In genomic region chr4:47463235-47463956, GRCh38 we compare ENCODE assay signal across 8 cellular contexts. TPM values are rescaled to one million over a fixed set of nuclear protein-coding genes. Genes with fewer than 3 reads are reported as not detected.
DNase-seq lines count a peak whose midpoint lies in the region; ATAC-seq, FAIRE-seq and TF ChIP-seq lines count a peak whose summit lies in the region.

Gene COMMD8, minus strand, starts transcription at chr4:47463702. Its CDS starts 51 bp downstream, at chr4:47463651.

- H2AFZ ChIP-seq in H1 (ENCODE audit: low read length) = peak within 1 kb of the TSS; percentile 97

- BruUV-seq in Calu3 (replicated peaks; lab: Mats Ljungman, UMichigan) = no TSS peak

- H3K27me3 Mint-ChIP-seq in Calu3 (ENCODE audit: unreplicated experiment) (no peaks in the 10 kb centered on the region), memory B cell (no peaks in the 10 kb centered on the region)

- no peaks in the 10 kb centered on the region; a peak in 1 of 7 replicates for H3K27me3 ChIP-seq in H1 (replicated peaks in 1 of 4; ENCODE audit: control insufficient read depth in 3 of 4, extremely low read depth in 1 of 4, insufficient read depth in 3 of 4, low read length in 3 of 4)

- H2BK5ac ChIP-seq in H1 (ENCODE audit: low read depth, low read length) = peak within 1 kb of the TSS; percentile 49

- peak within 1 kb of the TSS; percentile 33 for H3K27ac Mint-ChIP-seq in Calu3 (ENCODE audit: unreplicated experiment)
- peak within 1 kb of the TSS; percentile 99 for H3K27ac Mint-ChIP-seq in memory B cell

- H3K4ac ChIP-seq in H1 (replicated peaks; ENCODE audit: insufficient read length, low read depth, low read length) = no peak within 1 kb of the TSS

- CTCF ChIA-PET in Calu3 (lab: Charles Lee) (interaction anchor here (0.7 to 1.5 kb wide), 3 partner anchors 8 to 193 kb away, joined by 3 to 12 read pairs (median 3); partner anchors contain the start of gene ATP10D), H1 (lab: Charles Lee; ENCODE audit: partially characterized antibody) (interaction anchor here (1.4 kb wide), 1 partner anchor 100 kb away, joined by 9 read pairs; no protein-coding TSS in a partner anchor)

- peak within 1 kb of the TSS; percentile 34 for H4K91ac ChIP-seq in H1 (replicated peaks; ENCODE audit: insufficient read length, low read length)

- 0 out of 2 replicates have a peak within 1 kb of the TSS, but pooled peaks have one; percentile 58 for H4K8ac ChIP-seq in H1 (ENCODE audit: extremely low read depth, insufficient read depth, low read length)

- no peak within 1 kb of the TSS for H3K23ac ChIP-seq in H1 (ENCODE audit: insufficient read length)

- H3K23me2 ChIP-seq in H1 (ENCODE audit: low read depth, low read length) = peaks cover 4% of the 10 kb centered on the region

- peaks cover 11% of the 10 kb centered on the region for H3K36me3 Mint-ChIP-seq in Calu3 (ENCODE audit: insufficient read depth, unreplicated experiment)
- H3K36me3 Mint-ChIP-seq in memory B cell = peaks cover 5% of the 10 kb centered on the region

- peaks cover 19% of the 10 kb centered on the region for H3K4me1 Mint-ChIP-seq in Calu3 (ENCODE audit: low read depth, unreplicated experiment)
- peaks cover 30% of the 10 kb centered on the region for H3K4me1 Mint-ChIP-seq in memory B cell

- peak in 1 of 2 experiments; percentile 33; a peak in 1 of 3 replicates for TF ChIP-seq POLR2A in H1 (IDR thresholded peaks at IDR 0.05; ENCODE audit: control extremely low read depth in 1 of 2, low read depth in 2 of 2, low read length in 2 of 2)

- peaks cover 0 to 6% (median 1%) of the 10 kb centered on the region in 4 experiments; a peak in 3 of 7 replicates for H3K4me1 ChIP-seq in H1 (replicated peaks in 1 of 4; ENCODE audit: control insufficient read depth in 3 of 4, insufficient read depth in 4 of 4, low read length in 3 of 4)

- peak within 1 kb of the TSS in 3 of 4 experiments; percentile 2 to 63 (median 52); a peak in 5 of 7 replicates for H3K9ac ChIP-seq in H1 (replicated peaks in 1 of 4; ENCODE audit: extremely low read depth in 1 of 4, low read depth in 3 of 4, low read length in 3 of 4)

- peak within 1 kb of the TSS; percentile 14; the same call in 1 of the 2 replicates for H3K27ac ChIP-seq in H1 (ENCODE audit: low read depth, low read length)

- H3K4me3 Mint-ChIP-seq in Calu3 (ENCODE audit: low read depth, unreplicated experiment) (peak within 1 kb of the TSS; percentile 84), memory B cell (peak within 1 kb of the TSS; percentile 91)

- peak within 1 kb of the TSS; percentile 80 to 91 for H3K4me2 ChIP-seq in H1 (ENCODE audit: insufficient read depth in 1 of 2, low read depth in 2 of 2, low read length in 2 of 2)

- no peaks in the 10 kb centered on the region for H3K36me3 ChIP-seq in H1 (ENCODE audit: control insufficient read depth in 2 of 4, insufficient read depth in 4 of 4, low read length in 3 of 4)

- H3K79me1 ChIP-seq in H1 (ENCODE audit: low read depth, low read length) = no peaks in the 10 kb centered on the region

- TF ChIP-seq CTCF in Calu3 (IDR thresholded peaks at IDR 0.05; ENCODE audit: unreplicated experiment) (no peak), H1 (IDR thresholded peaks at IDR 0.05; ENCODE audit: control extremely low read depth in 1 of 3, insufficient read depth in 1 of 3, low read depth in 1 of 3, low read length in 3 of 3) (peak in 1 of 3 experiments; percentile 6; a peak in 1 of 4 replicates)

- intact Hi-C loops in Calu3 (cut with micrococcal nuclease; ENCODE audit: unreplicated experiment) = no loop called here

- peak within 1 kb of the TSS; percentile 70 for H3K56ac ChIP-seq in H1 (replicated peaks; ENCODE audit: insufficient read length, low read depth, low read length)

- no peaks in the 10 kb centered on the region for H3K9me3 Mint-ChIP-seq in Calu3 (ENCODE audit: low read depth, unreplicated experiment)
- H3K9me3 Mint-ChIP-seq in memory B cell = no peaks in the 10 kb centered on the region

- no peak within 1 kb of the TSS for H2BK20ac ChIP-seq in H1 (ENCODE audit: low read length)

- peak within 1 kb of the TSS; percentile 63 to 94 (median 84) for H3K4me3 ChIP-seq in H1 (ENCODE audit: extremely low read depth in 1 of 4, insufficient read depth in 2 of 4, low read depth in 3 of 4, low read length in 4 of 4)

- H2BK15ac ChIP-seq in H1 (ENCODE audit: low read length) = no peak within 1 kb of the TSS

- peak in 1 of 2 experiments; percentile 88; a peak in 1 of 3 replicates for TF ChIP-seq EP300 in H1 (IDR thresholded peaks at IDR 0.05; ENCODE audit: borderline replicate concordance in 1 of 2, low read depth in 2 of 2, low read length in 2 of 2)

- peak in 1 of 2 experiments; percentile 31; a peak in 2 of 4 replicates for TF ChIP-seq RAD21 in H1 (IDR thresholded peaks at IDR 0.05 in 1 of 2, conservative IDR thresholded peaks at IDR 0.05 in 1 of 2; ENCODE audit: low read depth in 2 of 2, low read length in 2 of 2)

- H2BK120ac ChIP-seq in H1 (replicated peaks; ENCODE audit: low read depth, low read length) = no peak within 1 kb of the TSS

- peak; percentile 92 for DNase-seq in Calu3
- DNase-seq in HUDEP-2 (lab: John Stamatoyannopoulos, UW; ENCODE audit: unreplicated experiment in 76 of 76) = peak in 75 of 76 experiments; percentile 20 to 92 (median 85)
- peak; percentile 94 for DNase-seq in NOMO-1 treated with dmso at 0.1 percent for 144 hours (lab: John Stamatoyannopoulos, UW; ENCODE audit: unreplicated experiment)
- peak; percentile 84 to 87 (median 86) for DNase-seq in activated CD8-positive, alpha-beta memory T cell treated with anti-CD3 and anti-CD28 coated beads for 48 hours (ENCODE audit: low read depth in 2 of 3, low spot score in 2 of 3)
- DNase-seq in H1 (ENCODE audit: low read depth in 1 of 2, low spot score in 2 of 2) = peak; percentile 96 to 97
- peak; percentile 97 to 99 for DNase-seq in memory B cell (ENCODE audit: low spot score in 2 of 2)
- peak; percentile 94 for DNase-seq in stimulated activated CD8-positive, alpha-beta memory T cell treated with anti-CD3 and anti-CD28 coated beads, Interleukin-12 subunit alpha, Interleukin-12 subunit beta, amount 100 ng/mL, for 24 hours (ENCODE audit: extremely low read depth)

- POLR2A ChIA-PET in H1 (lab: Charles Lee; ENCODE audit: partially characterized antibody) = interaction anchor here (0.9 to 1.4 kb wide), 2 partner anchors 23 to 85 kb away, joined by 3 read pairs; no protein-coding TSS in a partner anchor

- H3K18ac ChIP-seq in H1 (ENCODE audit: extremely low read depth, low read length) = peak within 1 kb of the TSS; percentile 63

- 1% methylated on average over 29 of the region's 51 CpGs; no CpG with 5 or more reads in 1 of the 2 experiments for WGBS in H1 (ENCODE audit: extremely low coverage in 1 of 2, insufficient coverage in 1 of 2, insufficient read length in 1 of 2, insufficient replicate concordance in 2 of 2, low coverage in 1 of 2, low lambda C conversion rate in 2 of 2, missing lambda C conversion rate in 1 of 2), 2 experiments

- FAIRE-seq in H1 (lab: Jason Lieb, UNC) = peak; percentile 62

- no peaks in the 10 kb centered on the region for H3K79me2 ChIP-seq in H1 (ENCODE audit: control insufficient read depth in 1 of 2, insufficient read depth in 2 of 2, low read length in 2 of 2)

- no peak within 1 kb of the TSS for H2BK12ac ChIP-seq in H1 (ENCODE audit: low read depth, low read length)

- peak within 1 kb of the TSS; percentile 14 for H4K5ac ChIP-seq in H1 (ENCODE audit: insufficient read length, low read depth, low read length)

- no peaks in the 10 kb centered on the region for H3K9me3 ChIP-seq in H1 (ENCODE audit: insufficient read depth in 2 of 2, low read depth in 1 of 2, low read length in 1 of 2)

- no peaks in the 10 kb centered on the region for H4K20me1 ChIP-seq in H1 (replicated peaks in 1 of 2; ENCODE audit: control insufficient read depth in 1 of 2, insufficient read depth in 2 of 2, low read length in 2 of 2)

- no peak within 1 kb of the TSS for H2AK5ac ChIP-seq in H1 (ENCODE audit: low read depth, low read length)

- no peak within 1 kb of the TSS for H3K14ac ChIP-seq in H1 (ENCODE audit: insufficient read length)

- ATAC-seq in GM21381 (IDR thresholded peaks at IDR 0.05; ENCODE audit: unreplicated experiment) = peak; percentile 92
- peak; percentile 81 for ATAC-seq in memory B cell (ENCODE audit: low read depth)

TF ChIP-seq in H1, 55 proteins besides CTCF, POLR2A, EP300 and RAD21 (continues in another document):
- no peak; the same call in 1 of the 2 replicates for TF ChIP-seq CHD2 (IDR thresholded peaks at IDR 0.05; ENCODE audit: low read length)
- no peak for TF ChIP-seq MAFK (IDR thresholded peaks at IDR 0.05; ENCODE audit: low read depth, low read length)
- TF ChIP-seq HDAC2 (IDR thresholded peaks at IDR 0.05; ENCODE audit: borderline replicate concordance in 1 of 2, low read depth in 2 of 2, low read length in 2 of 2) = peak; percentile 23 to 77; a peak in 1 of 4 replicates
- peak; percentile 68 for TF ChIP-seq E2F6 (IDR thresholded peaks at IDR 0.05)
- no peak for TF ChIP-seq JUN (IDR thresholded peaks at IDR 0.05; ENCODE audit: low read depth, low read length)
- TF ChIP-seq RFX5 (IDR thresholded peaks at IDR 0.05; ENCODE audit: borderline replicate concordance, low read depth, low read length) = no peak
- TF ChIP-seq KDM4A (IDR thresholded peaks at IDR 0.05; ENCODE audit: low read depth, low read length, severe bottlenecking) = peak; percentile 94
- TF ChIP-seq TEAD4 (IDR thresholded peaks at IDR 0.05; ENCODE audit: low read depth, low read length) = no peak
- TF ChIP-seq ZNF274 (IDR thresholded peaks at IDR 0.05; ENCODE audit: borderline replicate concordance, extremely low read depth, low read length) = no peak
- peak; percentile 75 for TF ChIP-seq SP1 (IDR thresholded peaks at IDR 0.05; ENCODE audit: low read depth, low read length)
- TF ChIP-seq SP2 (IDR thresholded peaks at IDR 0.05; ENCODE audit: low read length) = no peak
- TF ChIP-seq CTBP2 (IDR thresholded peaks at IDR 0.05; ENCODE audit: borderline replicate concordance, insufficient read depth, insufficient read length, low read length) = peak; percentile 92

RNA-seq across cellular contexts. Expression of gene COMMD8, which starts in this region (rescaled TPM):
- total RNA-seq in Calu3 (2022) = 13.5 and 13.7 TPM in 2 replicates
- 6.8 and 7.2 TPM in 2 replicates for total RNA-seq in H1 (2021; fragmentation: NEBNext Ultra II Directional; extraction: Animal tissue kit (Norgen Biotek cat#: 25700))
- polyA plus RNA-seq in H1 (2011; rRNA removed) = 0.69 and 1.6 TPM in 2 replicates
- polyA plus RNA-seq in H1 (2011; cell fraction: cytosol; rRNA removed) = 3.5 TPM
- 0.88 TPM for polyA plus RNA-seq in H1 (2011; cell fraction: nucleus; rRNA removed)
- polyA plus RNA-seq in H1 (2012, experiment 1 of 2) = 2.8 to 7.8 TPM (median 3.9 TPM) in 4 replicates
- polyA plus RNA-seq in H1 (2012, experiment 2 of 2) = 3.5 TPM
- polyA plus RNA-seq in H1 (2013, experiment 1 of 2) = 4.1 TPM
- 4.0 TPM for polyA plus RNA-seq in H1 (2013, experiment 2 of 2)
- polyA minus RNA-seq in H1 (2011; rRNA and poly(A)+ RNA removed) = 2.1 TPM in 2 replicates
- polyA minus RNA-seq in H1 (2011; cell fraction: cytosol; rRNA and poly(A)+ RNA removed) = 1.0 TPM
- polyA minus RNA-seq in H1 (2011; cell fraction: nucleus; rRNA and poly(A)+ RNA removed) = 3.0 TPM

Comparison
In these comparisons a context has a peak if more than half of its experiments do, and no peak if none do; other contexts are left out.
1. Peak in every context shown above with its lines: DNase-seq, ATAC-seq, H3K4me3 ChIP-seq and H3K27ac ChIP-seq.